In the genomic region with DNA sequence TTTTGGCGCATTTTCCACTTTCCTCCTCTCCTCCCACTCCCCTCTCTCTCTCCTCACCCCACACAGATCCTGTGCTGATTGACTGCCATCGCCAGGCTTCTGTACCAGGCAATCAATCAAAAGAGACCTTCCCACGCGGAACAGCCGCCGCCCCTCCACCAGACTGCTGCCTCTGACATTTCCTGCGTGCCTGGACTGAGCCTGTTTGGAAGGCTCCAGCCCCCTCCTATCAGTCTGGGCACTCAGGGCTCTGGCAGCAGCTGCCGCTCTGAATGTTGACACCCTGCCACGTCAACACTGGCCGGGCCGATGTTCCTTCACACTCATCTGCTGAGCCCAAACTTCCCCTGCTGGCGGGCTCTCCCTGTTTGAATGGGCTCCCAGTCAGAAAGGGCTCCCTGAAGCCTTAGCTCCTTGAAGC, we compare ENCODE assay signal across 8 cellular contexts.
DNase-seq lines count a peak whose midpoint lies in the region; ATAC-seq, FAIRE-seq and TF ChIP-seq lines count a peak whose summit lies in the region.
"Had no signal": no experiment of that assay in that cellular context is flagged by ENCODE, and none has a peak within 500 bp of the region (broad histone marks: within the 10 kb centered on the region; RNA-seq: fewer than 3 reads in every experiment).

No MANE protein-coding gene starts in this region.

- H3K27me3 ChIP-seq in adipocyte (replicated peaks; ENCODE audit: control insufficient read depth, insufficient read depth, low read length), result no peaks in the 10 kb centered on the region
- no peaks in the 10 kb centered on the region for H3K27me3 ChIP-seq in CD8-positive, alpha-beta T cell (ENCODE audit: insufficient read depth, low read length)

- H3K4me1 ChIP-seq in adipocyte (ENCODE audit: control insufficient read depth, insufficient read depth, low read length), result peaks cover 17% of the 10 kb centered on the region
- H3K4me1 ChIP-seq in CD8-positive, alpha-beta T cell (ENCODE audit: insufficient read depth, low read length), result no peaks in the 10 kb centered on the region

- peaks cover 2% of the 10 kb centered on the region for H3K27me3 Mint-ChIP-seq in CD8-positive, alpha-beta T cell (ENCODE audit: low read depth)

- no peaks in the 10 kb centered on the region for H3K4me1 Mint-ChIP-seq in CD8-positive, alpha-beta T cell (ENCODE audit: low read depth)

- CTCF ChIA-PET in CD8-positive, alpha-beta T cell (lab: Charles Lee), result no interaction called here

- POLR2A ChIA-PET in CD8-positive, alpha-beta T cell (lab: Charles Lee), result no interaction called here

- H3K36me3 ChIP-seq in adipocyte (ENCODE audit: control insufficient read depth, insufficient read depth, low read length, severe bottlenecking), result no peaks in the 10 kb centered on the region
- no peaks in the 10 kb centered on the region for H3K36me3 ChIP-seq in CD8-positive, alpha-beta T cell (ENCODE audit: insufficient read depth, low read length)

- DNase-seq in adipocyte (ENCODE audit: low read depth), result no peak
- DNase-seq in iris pigment epithelial cell (ENCODE audit: low read depth), result peak; percentile 11
- DNase-seq in substantia nigra (lab: John Stamatoyannopoulos, UW), result peak in 43 of 49 donors; percentile 2 to 73 (median 31)
- DNase-seq in urothelium cell line (ENCODE audit: low spot score), result no peak
- no peak for DNase-seq in CD8-positive, alpha-beta T cell

- no peak overlapping the region for H3K27ac Mint-ChIP-seq in CD8-positive, alpha-beta T cell
- H3K27ac Mint-ChIP-seq: IgD-negative memory B cell had no signal

- H3K9me3 ChIP-seq in adipocyte (ENCODE audit: control insufficient read depth, low read length), result no peaks in the 10 kb centered on the region
- H3K9me3 ChIP-seq in CD8-positive, alpha-beta T cell (ENCODE audit: low read length), result no peaks in the 10 kb centered on the region

- intact Hi-C loops in CD8-positive, alpha-beta T cell (cut with DNase I, micrococcal nuclease), result no loop called here

- peak overlapping the region; percentile 33 for H3K9ac ChIP-seq in adipocyte (ENCODE audit: low read length)

- no peak for TF ChIP-seq CTCF in CD8-positive, alpha-beta T cell (IDR thresholded peaks at IDR 0.05)

- H3K4me3 Mint-ChIP-seq in CD8-positive, alpha-beta T cell, result no peak overlapping the region
- H3K4me3 Mint-ChIP-seq: IgD-negative memory B cell had no signal

- no peaks in the 10 kb centered on the region for H3K9me3 Mint-ChIP-seq in CD8-positive, alpha-beta T cell
- H3K9me3 Mint-ChIP-seq: IgD-negative memory B cell had no signal

- no peak overlapping the region for H3K27ac ChIP-seq in substantia nigra (ENCODE audit: low read depth, low read length, poor library complexity, severe bottlenecking)
- no peak overlapping the region for H3K27ac ChIP-seq in CD8-positive, alpha-beta T cell (ENCODE audit: low read depth, low read length)

- H3K36me3 Mint-ChIP-seq in CD8-positive, alpha-beta T cell, result no peaks in the 10 kb centered on the region
- H3K36me3 Mint-ChIP-seq: IgD-negative memory B cell had no signal

- ATAC-seq in HG02642 (IDR thresholded peaks at IDR 0.05; ENCODE audit: poor library complexity, unreplicated experiment), result peak; percentile 70
- ATAC-seq in HG03354 (IDR thresholded peaks at IDR 0.05; ENCODE audit: poor library complexity, severe bottlenecking, unreplicated experiment), result no peak
- no peak for ATAC-seq in CD8-positive, alpha-beta T cell

- FAIRE-seq in urothelium cell line (lab: Jason Lieb, UNC), result no peak

- peak overlapping the region; percentile 53 for H3K4me3 ChIP-seq in adipocyte (ENCODE audit: low read length)
- no peak overlapping the region for H3K4me3 ChIP-seq in CD8-positive, alpha-beta T cell (ENCODE audit: low read depth, low read length)

Comparison
In these comparisons a context has a peak if more than half of its experiments do, and no peak if none do; other contexts are left out.
1. DNase-seq: peak in iris pigment epithelial cell (single experiment) and substantia nigra (43 of 49); none in adipocyte (single experiment), urothelium cell line (single experiment) and CD8-positive, alpha-beta T cell (0 of 7).